In the genomic region with DNA sequence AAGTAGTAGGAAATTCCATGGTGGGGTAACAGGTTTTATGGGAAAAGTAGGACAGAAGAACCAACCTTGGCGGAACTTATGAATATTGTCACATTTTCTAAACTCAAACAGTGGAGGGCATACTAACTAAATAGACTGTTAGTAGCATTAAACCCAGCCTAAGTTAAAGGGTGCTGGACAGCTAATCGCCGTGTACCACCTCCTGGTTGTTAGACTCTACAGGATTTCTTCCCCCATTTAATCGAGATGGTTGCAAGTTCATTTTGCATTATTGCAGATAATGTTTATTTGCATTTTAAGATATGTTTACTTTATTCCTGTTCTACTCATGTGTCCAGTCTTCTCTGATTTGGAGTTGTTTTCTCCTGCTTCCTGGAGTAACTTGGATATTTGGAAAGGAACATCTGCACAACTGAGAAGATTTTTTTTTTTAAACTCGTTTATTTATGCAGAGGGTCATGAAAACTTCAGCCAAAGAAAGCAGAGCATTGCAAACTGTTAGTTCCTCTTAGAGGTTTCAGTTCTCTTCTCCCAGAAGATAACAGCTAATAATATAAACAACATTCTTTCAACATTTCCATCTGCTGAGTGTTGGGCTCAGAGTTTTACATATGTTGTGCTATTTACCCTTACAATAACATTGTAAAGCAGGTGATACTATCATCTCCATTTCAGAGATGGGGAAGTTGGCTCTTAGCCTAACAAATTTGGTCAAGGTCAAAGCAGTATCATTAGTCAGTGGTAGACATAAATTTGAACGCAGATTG, we compare ENCODE assay signal across 9 cellular contexts. TPM values are rescaled to one million over a fixed set of nuclear protein-coding genes. Genes with fewer than 3 reads are reported as not detected.
DNase-seq lines count a peak whose midpoint lies in the region; ATAC-seq and TF ChIP-seq lines count a peak whose summit lies in the region.
"Had no signal": no experiment of that assay in that cellular context is flagged by ENCODE, and none has a peak within 500 bp of the region (broad histone marks: within the 10 kb centered on the region; RNA-seq: fewer than 3 reads in every experiment).

No MANE protein-coding gene starts in this region.

- H3K4me3 Mint-ChIP-seq in glutamatergic neuron (ENCODE audit: unreplicated experiment): no peak overlapping the region
- no peak overlapping the region for H3K4me3 Mint-ChIP-seq in T-helper 2 cell treated with Interferon-gamma antibody and Interleukin-4, amounts not matched to agents 5 μg/mL and 100 μg/mL, for 36 hours
- no peak overlapping the region for H3K4me3 Mint-ChIP-seq in activated CD8-positive, alpha-beta T cell treated with anti-CD3 and anti-CD28 coated beads, Interleukin-2, amount 10 ng/mL, durations not matched to agents 7 days and 5 days

- no peak for TF ChIP-seq CTCF in GM12864 (IDR thresholded peaks at IDR 0.05; ENCODE audit: low read depth, low read length, missing control alignments)
- TF ChIP-seq CTCF in heart right ventricle (IDR thresholded peaks at IDR 0.05): no peak
- no peak for TF ChIP-seq CTCF in glutamatergic neuron (IDR thresholded peaks at IDR 0.05; ENCODE audit: partially characterized antibody, unreplicated experiment)

- peak overlapping the region in 5 of 10 donors; percentile 5 to 70 (median 37) for H3K27ac ChIP-seq in heart right ventricle
- H3K27ac ChIP-seq: SK-N-MC had no signal

- H3K9me3 Mint-ChIP-seq in glutamatergic neuron (ENCODE audit: unreplicated experiment): peaks cover 9% of the 10 kb centered on the region
- no peaks in the 10 kb centered on the region for H3K9me3 Mint-ChIP-seq in T-helper 2 cell treated with Interferon-gamma antibody and Interleukin-4, amounts not matched to agents 5 μg/mL and 100 μg/mL, for 36 hours
- H3K9me3 Mint-ChIP-seq in activated CD8-positive, alpha-beta T cell treated with anti-CD3 and anti-CD28 coated beads, Interleukin-2, amount 10 ng/mL, durations not matched to agents 7 days and 5 days (ENCODE audit: insufficient read depth): no peaks in the 10 kb centered on the region

- H3K36me3 ChIP-seq in heart right ventricle (no peaks in the 10 kb centered on the region), MG63 (no peaks in the 10 kb centered on the region)

- WGBS in heart right ventricle, 2 donors: 58 to 72% methylated on average over 6 of the region's 6 CpGs

- H3K9me3 ChIP-seq in heart right ventricle: no peaks in the 10 kb centered on the region
- H3K9me3 ChIP-seq in MG63: no peaks in the 10 kb centered on the region

- intact Hi-C loops in heart right ventricle (cut with DNase I): no loop called here

- H3K4me3 ChIP-seq in GM12864 (ENCODE audit: low read depth, low read length) (no peak overlapping the region), heart right ventricle (no peak overlapping the region), MG63 (no peak overlapping the region)
- H3K4me3 ChIP-seq: SK-N-MC had no signal

- no peak overlapping the region for H3K27ac Mint-ChIP-seq in glutamatergic neuron (ENCODE audit: unreplicated experiment)
- H3K27ac Mint-ChIP-seq in T-helper 2 cell treated with Interferon-gamma antibody and Interleukin-4, amounts not matched to agents 5 μg/mL and 100 μg/mL, for 36 hours: no peak overlapping the region
- no peak overlapping the region for H3K27ac Mint-ChIP-seq in activated CD8-positive, alpha-beta T cell treated with anti-CD3 and anti-CD28 coated beads, Interleukin-2, amount 10 ng/mL, durations not matched to agents 7 days and 5 days

- DNase-seq in GM12864 (ENCODE audit: low read depth) (peak; percentile 78), heart right ventricle (no peak), glutamatergic neuron (no peak), MG63 (no peak)
- DNase-seq in T-helper 2 cell treated with Interferon-gamma antibody and Interleukin-4, amounts not matched to agents 5 μg/mL and 100 μg/mL, for 36 hours (ENCODE audit: low spot score): no peak
- DNase-seq in activated CD8-positive, alpha-beta T cell treated with anti-CD3 and anti-CD28 coated beads, Interleukin-2, amount 10 ng/mL, durations not matched to agents 7 days and 5 days: no peak

- H3K4me1 Mint-ChIP-seq in glutamatergic neuron (ENCODE audit: low read depth, unreplicated experiment): peaks cover 14% of the 10 kb centered on the region
- no peaks in the 10 kb centered on the region for H3K4me1 Mint-ChIP-seq in T-helper 2 cell treated with Interferon-gamma antibody and Interleukin-4, amounts not matched to agents 5 μg/mL and 100 μg/mL, for 36 hours (ENCODE audit: low read depth)
- no peaks in the 10 kb centered on the region for H3K4me1 Mint-ChIP-seq in activated CD8-positive, alpha-beta T cell treated with anti-CD3 and anti-CD28 coated beads, Interleukin-2, amount 10 ng/mL, durations not matched to agents 7 days and 5 days (ENCODE audit: low read depth)

- peak; percentile 90 for ATAC-seq in GM21528 (IDR thresholded peaks at IDR 0.05; ENCODE audit: low FRiP score, unreplicated experiment)
- ATAC-seq in HG03558 (IDR thresholded peaks at IDR 0.05; ENCODE audit: extremely low read depth, unreplicated experiment): peak; percentile 60
- peak in 6 of 8 donors; percentile 35 to 77 (median 63) for ATAC-seq in heart right ventricle
- ATAC-seq in activated CD8-positive, alpha-beta T cell treated with anti-CD3 and anti-CD28 coated beads, Interleukin-2, amount 10 ng/mL, durations not matched to agents 7 days and 5 days: no peak

- H3K4me1 ChIP-seq in heart right ventricle: peaks cover 0 to 41% (median 12%) of the 10 kb centered on the region in 9 donors

- POLR2A ChIA-PET in activated CD8-positive, alpha-beta T cell treated with anti-CD3 and anti-CD28 coated beads, Interleukin-2, amount 10 ng/mL, durations not matched to agents 7 days and 5 days (lab: Charles Lee): no interaction called here

- CTCF ChIA-PET in activated CD8-positive, alpha-beta T cell treated with anti-CD3 and anti-CD28 coated beads, Interleukin-2, amount 10 ng/mL, durations not matched to agents 7 days and 5 days (lab: Charles Lee): no interaction called here

- no peaks in the 10 kb centered on the region for H3K27me3 ChIP-seq in heart right ventricle
- no peaks in the 10 kb centered on the region for H3K27me3 ChIP-seq in MG63

- no peaks in the 10 kb centered on the region for H3K36me3 Mint-ChIP-seq in glutamatergic neuron (ENCODE audit: unreplicated experiment)
- no peaks in the 10 kb centered on the region for H3K36me3 Mint-ChIP-seq in T-helper 2 cell treated with Interferon-gamma antibody and Interleukin-4, amounts not matched to agents 5 μg/mL and 100 μg/mL, for 36 hours (ENCODE audit: low read depth)
- no peaks in the 10 kb centered on the region for H3K36me3 Mint-ChIP-seq in activated CD8-positive, alpha-beta T cell treated with anti-CD3 and anti-CD28 coated beads, Interleukin-2, amount 10 ng/mL, durations not matched to agents 7 days and 5 days (ENCODE audit: low read depth)

- peaks cover 9% of the 10 kb centered on the region for H3K27me3 Mint-ChIP-seq in glutamatergic neuron (ENCODE audit: unreplicated experiment)
- no peaks in the 10 kb centered on the region for H3K27me3 Mint-ChIP-seq in T-helper 2 cell treated with Interferon-gamma antibody and Interleukin-4, amounts not matched to agents 5 μg/mL and 100 μg/mL, for 36 hours (ENCODE audit: low read depth)
- H3K27me3 Mint-ChIP-seq in activated CD8-positive, alpha-beta T cell treated with anti-CD3 and anti-CD28 coated beads, Interleukin-2, amount 10 ng/mL, durations not matched to agents 7 days and 5 days (ENCODE audit: low read depth): no peaks in the 10 kb centered on the region

RNA-seq across cellular contexts. Expression of gene TBC1D9, which starts 51.5 kb away (rescaled TPM):
- total RNA-seq in heart right ventricle (10 to 100 TPM in 9 of 10 donors, 1 to 10 TPM in 1; 9.9 to 20.3 (median 14.6) TPM), glutamatergic neuron (ENCODE audit: unreplicated experiment) (47.8 TPM)
- 1 to 10 TPM; 4.4 to 8.3 TPM for polyA plus RNA-seq in heart right ventricle
- not detected for total RNA-seq in activated CD8-positive, alpha-beta T cell treated with anti-CD3 and anti-CD28 coated beads, Interleukin-2, amount 10 ng/mL, durations not matched to agents 7 days and 5 days
- 7.9 and 8.5 TPM in 2 replicates for total RNA-seq in MG63 (2014; rRNA removed; shearing (Covaris generic); ENCODE audit: low replicate concordance)
